ENCODE assay signal across 10 cellular contexts in genomic region chr15:82105458-82106205, GRCh38. TPM values are rescaled to one million over a fixed set of nuclear protein-coding genes. Genes with fewer than 3 reads are reported as not detected.
DNase-seq lines count a peak whose midpoint lies in the region; ATAC-seq and TF ChIP-seq lines count a peak whose summit lies in the region.
"Had no signal": no experiment of that assay in that cellular context is flagged by ENCODE, and none has a peak within 500 bp of the region (broad histone marks: within the 10 kb centered on the region; RNA-seq: fewer than 3 reads in every experiment).

No MANE protein-coding gene starts in this region.

- no peak overlapping the region for H3K4ac ChIP-seq in mesendoderm (ENCODE audit: low read depth, low read length)

- intact Hi-C loops in Calu3 (cut with micrococcal nuclease; ENCODE audit: unreplicated experiment) = loop anchor here (2.0 to 10.0 kb wide), 3 partner anchors 271 to 695 kb away; no protein-coding TSS in a partner anchor
- intact Hi-C loops in activated T-helper 1 cell treated with anti-CD3 and anti-CD28 coated beads, Interleukin-12 subunit alpha, Interleukin-12 subunit beta, Interleukin-2, Interleukin-4 antibody, amounts not matched to agents 30 ng/mL and 10 ng/mL and 1 ng/mL, durations not matched to agents 14 hours and 24 hours and 36 hours (cut with micrococcal nuclease) = no loop called here

- ATAC-seq in HG02884 (IDR thresholded peaks at IDR 0.05; ENCODE audit: unreplicated experiment) = no peak

- no peaks in the 10 kb centered on the region for H3K79me1 ChIP-seq in mesendoderm (ENCODE audit: low read length)

- no peaks in the 10 kb centered on the region for H3K4me1 ChIP-seq in mesendoderm (ENCODE audit: control insufficient read depth, low read depth, low read length)

- H4K8ac ChIP-seq in mesendoderm (ENCODE audit: low read depth, low read length) = no peak overlapping the region

- no peak overlapping the region for H3K27ac ChIP-seq in mesendoderm (ENCODE audit: low read depth, low read length)

- no peaks in the 10 kb centered on the region for H3K27me3 ChIP-seq in mesendoderm (ENCODE audit: insufficient read depth, low read length, poor library complexity)

- no peak overlapping the region for H3K4me3 ChIP-seq in mesendoderm (ENCODE audit: low read length)

- H3K4me1 Mint-ChIP-seq in Calu3 (ENCODE audit: low read depth, unreplicated experiment) = peaks cover 8% of the 10 kb centered on the region
- H3K4me1 Mint-ChIP-seq in activated T-helper 1 cell treated with anti-CD3 and anti-CD28 coated beads, Interleukin-12 subunit alpha, Interleukin-12 subunit beta, Interleukin-2, Interleukin-4 antibody, amounts not matched to agents 30 ng/mL and 10 ng/mL and 1 ng/mL, durations not matched to agents 14 hours and 24 hours and 36 hours (ENCODE audit: low read depth) = peaks cover 7% of the 10 kb centered on the region

- no peak overlapping the region for H2BK5ac ChIP-seq in mesendoderm (ENCODE audit: low read length)

- H3K27me3 Mint-ChIP-seq in Calu3 (ENCODE audit: unreplicated experiment) = peaks cover 39% of the 10 kb centered on the region
- H3K27me3 Mint-ChIP-seq in activated T-helper 1 cell treated with anti-CD3 and anti-CD28 coated beads, Interleukin-12 subunit alpha, Interleukin-12 subunit beta, Interleukin-2, Interleukin-4 antibody, amounts not matched to agents 30 ng/mL and 10 ng/mL and 1 ng/mL, durations not matched to agents 14 hours and 24 hours and 36 hours (ENCODE audit: insufficient read depth) = no peaks in the 10 kb centered on the region
- H3K27me3 Mint-ChIP-seq: activated naive CD8-positive, alpha-beta T cell had no signal

- BruUV-seq in Calu3 (replicated peaks; lab: Mats Ljungman, UMichigan) = no TSS peak

- POLR2A ChIA-PET in HEK293T (lab: Yijun Ruan, JAX) = no interaction called here

- H3K79me2 ChIP-seq in mesendoderm (ENCODE audit: control insufficient read depth, insufficient read depth, low read length) = no peaks in the 10 kb centered on the region

- H3K36me3 ChIP-seq in mesendoderm (ENCODE audit: control insufficient read depth, insufficient read depth, low read length) = no peaks in the 10 kb centered on the region

- CTCF ChIA-PET in Calu3 (lab: Charles Lee) (interaction anchor here (0.7 to 1.1 kb wide), 4 partner anchors 23 to 840 kb away, joined by 3 read pairs; no protein-coding TSS in a partner anchor), HEK293T (lab: Yijun Ruan, JAX) (no interaction called here)

- H3K27ac Mint-ChIP-seq in Calu3 (ENCODE audit: unreplicated experiment) = no peak overlapping the region
- no peak overlapping the region for H3K27ac Mint-ChIP-seq in activated T-helper 1 cell treated with anti-CD3 and anti-CD28 coated beads, Interleukin-12 subunit alpha, Interleukin-12 subunit beta, Interleukin-2, Interleukin-4 antibody, amounts not matched to agents 30 ng/mL and 10 ng/mL and 1 ng/mL, durations not matched to agents 14 hours and 24 hours and 36 hours
- H3K27ac Mint-ChIP-seq: activated naive CD8-positive, alpha-beta T cell had no signal

- no peak overlapping the region for H3K4me2 ChIP-seq in mesendoderm (ENCODE audit: low read length)

- no peak overlapping the region for H4K5ac ChIP-seq in mesendoderm (ENCODE audit: low read length)

- no peak overlapping the region for H3K23ac ChIP-seq in mesendoderm (ENCODE audit: low read length)

- H3K4me3 Mint-ChIP-seq in Calu3 (ENCODE audit: low read depth, unreplicated experiment) = no peak overlapping the region
- H3K4me3 Mint-ChIP-seq in activated T-helper 1 cell treated with anti-CD3 and anti-CD28 coated beads, Interleukin-12 subunit alpha, Interleukin-12 subunit beta, Interleukin-2, Interleukin-4 antibody, amounts not matched to agents 30 ng/mL and 10 ng/mL and 1 ng/mL, durations not matched to agents 14 hours and 24 hours and 36 hours = no peak overlapping the region
- H3K4me3 Mint-ChIP-seq: activated naive CD8-positive, alpha-beta T cell had no signal

- no peak overlapping the region for H2BK15ac ChIP-seq in mesendoderm (replicated peaks; ENCODE audit: low read depth)

- no peaks in the 10 kb centered on the region for H3K9me3 Mint-ChIP-seq in Calu3 (ENCODE audit: low read depth, unreplicated experiment)
- H3K9me3 Mint-ChIP-seq in activated T-helper 1 cell treated with anti-CD3 and anti-CD28 coated beads, Interleukin-12 subunit alpha, Interleukin-12 subunit beta, Interleukin-2, Interleukin-4 antibody, amounts not matched to agents 30 ng/mL and 10 ng/mL and 1 ng/mL, durations not matched to agents 14 hours and 24 hours and 36 hours = no peaks in the 10 kb centered on the region

- DNase-seq in Calu3 = peak; percentile 44
- peak; percentile 68 for DNase-seq in M059J (ENCODE audit: low read depth)
- peak; percentile 63 for DNase-seq in amniotic epithelial cell (ENCODE audit: low read depth)
- peak; percentile 57 for DNase-seq in mesendoderm
- DNase-seq in activated T-helper 1 cell treated with anti-CD3 and anti-CD28 coated beads, Interleukin-12 subunit alpha, Interleukin-12 subunit beta, Interleukin-2, Interleukin-4 antibody, amounts not matched to agents 30 ng/mL and 10 ng/mL and 1 ng/mL, durations not matched to agents 14 hours and 24 hours and 36 hours (ENCODE audit: low spot score) = no peak
- DNase-seq in cerebellum (ENCODE audit: low spot score) = no peak
- no peak for DNase-seq in HEK293T (ENCODE audit: extremely low spot score)
- DNase-seq: NCI-H446 treated with DMSO at 0.1 percent for 48 hours had no signal

- no peak overlapping the region for H3K56ac ChIP-seq in mesendoderm (ENCODE audit: low read length)

- no CpG with 5 or more reads among the region's 6 CpGs for WGBS in mesendoderm (ENCODE audit: extremely low coverage, insufficient coverage, low lambda C conversion rate)

- H2AK5ac ChIP-seq in mesendoderm (ENCODE audit: low read length) = no peak overlapping the region

- no peak overlapping the region for H3K9ac ChIP-seq in mesendoderm (ENCODE audit: low read length)

- no peak for TF ChIP-seq CTCF in Calu3 (IDR thresholded peaks at IDR 0.05; ENCODE audit: unreplicated experiment)

- no peaks in the 10 kb centered on the region for H3K36me3 Mint-ChIP-seq in Calu3 (ENCODE audit: insufficient read depth, unreplicated experiment)
- H3K36me3 Mint-ChIP-seq in activated T-helper 1 cell treated with anti-CD3 and anti-CD28 coated beads, Interleukin-12 subunit alpha, Interleukin-12 subunit beta, Interleukin-2, Interleukin-4 antibody, amounts not matched to agents 30 ng/mL and 10 ng/mL and 1 ng/mL, durations not matched to agents 14 hours and 24 hours and 36 hours (ENCODE audit: low read depth) = no peaks in the 10 kb centered on the region
- H3K36me3 Mint-ChIP-seq: activated naive CD8-positive, alpha-beta T cell had no signal

- H2BK120ac ChIP-seq in mesendoderm (ENCODE audit: low read depth, low read length) = no peak overlapping the region

- no peak overlapping the region for H3K18ac ChIP-seq in mesendoderm (ENCODE audit: low read length)

TF ChIP-seq in HEK293T, 16 proteins besides CTCF, POLR2A, EP300 and RAD21:
- no peak for TF ChIP-seq PKNOX1 (IDR thresholded peaks at IDR 0.05)
- TF ChIP-seq SUZ12 (IDR thresholded peaks at IDR 0.05) = no peak
- TF ChIP-seq NFRKB (IDR thresholded peaks at IDR 0.05) = no peak
- no peak for TF ChIP-seq CTBP1 (IDR thresholded peaks at IDR 0.05; ENCODE audit: borderline replicate concordance)
- TF ChIP-seq ZNF384 (IDR thresholded peaks at IDR 0.05) = no peak
- TF ChIP-seq ARNT (IDR thresholded peaks at IDR 0.05) = no peak
- TF ChIP-seq FOXK2 (IDR thresholded peaks at IDR 0.05) = no peak
- no peak for TF ChIP-seq ELF4 (IDR thresholded peaks at IDR 0.05)
- no peak for TF ChIP-seq FOXM1 (IDR thresholded peaks at IDR 0.05; ENCODE audit: borderline replicate concordance)
- TF ChIP-seq BHLHE40 (IDR thresholded peaks at IDR 0.05; ENCODE audit: borderline replicate concordance) = no peak
- no peak for TF ChIP-seq FOXA1 (IDR thresholded peaks at IDR 0.05)
- no peak for TF ChIP-seq TARDBP (IDR thresholded peaks at IDR 0.05)
- no peak for TF ChIP-seq HDGF (IDR thresholded peaks at IDR 0.05; ENCODE audit: borderline replicate concordance)
- no peak for TF ChIP-seq LEF1 (IDR thresholded peaks at IDR 0.05; ENCODE audit: borderline replicate concordance)
- no peak for TF ChIP-seq SP1 (IDR thresholded peaks at IDR 0.05)
- TF ChIP-seq L3MBTL2 (conservative IDR thresholded peaks at IDR 0.05) = no peak

RNA-seq across cellular contexts. Expression of gene MEX3B, which starts 59.8 kb away (rescaled TPM):
- 1.7 and 2.0 TPM in 2 replicates for total RNA-seq in Calu3 (2022)
- total RNA-seq in M059J (2014; rRNA removed; shearing (Covaris generic)) = 1.6 and 4.1 TPM in 2 replicates
- polyA plus RNA-seq in mesendoderm (2013, experiment 1 of 2) = 3.3 TPM
- polyA plus RNA-seq in mesendoderm (2013, experiment 2 of 2) = 4.0 TPM
- 0.59 and 0.73 TPM in 2 replicates for total RNA-seq in activated T-helper 1 cell treated with anti-CD3 and anti-CD28 coated beads, Interleukin-12 subunit alpha, Interleukin-12 subunit beta, Interleukin-2, Interleukin-4 antibody, amounts not matched to agents 30 ng/mL and 10 ng/mL and 1 ng/mL, durations not matched to agents 14 hours and 24 hours and 36 hours
- 39.9 TPM for total RNA-seq in cerebellum

Comparison
In these comparisons a context has a peak if more than half of its experiments do, and no peak if none do; other contexts are left out.
1. DNase-seq: peak in Calu3 (single experiment), M059J (single experiment), amniotic epithelial cell (single experiment) and mesendoderm (single experiment); none in activated T-helper 1 cell treated with anti-CD3 and anti-CD28 coated beads, Interleukin-12 subunit alpha, Interleukin-12 subunit beta, Interleukin-2, Interleukin-4 antibody, amounts not matched to agents 30 ng/mL and 10 ng/mL and 1 ng/mL, durations not matched to agents 14 hours and 24 hours and 36 hours (single experiment), cerebellum (single experiment) and HEK293T (single experiment).